9 cellular contexts compared by ENCODE assay signal in genomic region chr13:110916671-110917142, GRCh38. TPM values are rescaled to one million over a fixed set of nuclear protein-coding genes. Genes with fewer than 3 reads are reported as not detected.
DNase-seq lines count a peak whose midpoint lies in the region; ATAC-seq and TF ChIP-seq lines count a peak whose summit lies in the region.
"Had no signal": no experiment of that assay in that cellular context is flagged by ENCODE, and none has a peak within 500 bp of the region (broad histone marks: within the 10 kb centered on the region; RNA-seq: fewer than 3 reads in every experiment).

No MANE protein-coding gene starts in this region.

- POLR2A ChIA-PET in AG04449 (lab: Yijun Ruan, JAX) = interaction anchor here (0.6 kb wide), 1 partner anchor 294 kb away, joined by 4 read pairs; no protein-coding TSS in a partner anchor

- H3K27me3 ChIP-seq in muscle layer of colon (ENCODE audit: control insufficient read depth in 1 of 2, insufficient read depth in 2 of 2, low read length in 2 of 2) = no peaks in the 10 kb centered on the region
- no peaks in the 10 kb centered on the region for H3K27me3 ChIP-seq in aorta (ENCODE audit: control insufficient read depth in 1 of 2, insufficient read depth in 2 of 2, low read length in 1 of 2)

- H3K4me3 Mint-ChIP-seq in brain = peak overlapping the region; percentile 86 to 92 (median 89)

- H3K36me3 ChIP-seq in muscle layer of colon (ENCODE audit: insufficient read depth, low read length) (no peaks in the 10 kb centered on the region), aorta (ENCODE audit: control insufficient read depth in 1 of 2, insufficient read depth in 2 of 2, low read length in 1 of 2) (no peaks in the 10 kb centered on the region)

- H3K27ac Mint-ChIP-seq in brain = peak overlapping the region in 3 of 5 experiments; percentile 3 to 99 (median 97)

- peaks cover 54% of the 10 kb centered on the region for H3K4me1 Mint-ChIP-seq in brain

- H3K9ac ChIP-seq in muscle layer of colon (ENCODE audit: low read length) = no peak overlapping the region

- peaks cover 13% of the 10 kb centered on the region for H3K27me3 Mint-ChIP-seq in brain

- 80 to 90% methylated on average over 5 of the region's 5 CpGs for WGBS in aorta, 2 donors

- CTCF ChIA-PET in AG04449 (lab: Yijun Ruan, JAX) = interaction anchor here (1.2 kb wide), 1 partner anchor 265 kb away, joined by 3 read pairs; no protein-coding TSS in a partner anchor

- H3K4me1 ChIP-seq in muscle layer of colon (ENCODE audit: insufficient read depth, low read length) (peaks cover 20% of the 10 kb centered on the region), aorta (ENCODE audit: control insufficient read depth in 1 of 2, insufficient read depth in 2 of 2, low read length in 2 of 2) (peaks cover 3 to 4% of the 10 kb centered on the region in 2 donors)

- intact Hi-C loops in aorta (cut with DNase I) = loop anchor here (5.0 to 10.0 kb wide), 3 partner anchors 91 to 368 kb away; no protein-coding TSS in a partner anchor

- peak overlapping the region; percentile 99 for H3K27ac ChIP-seq in muscle layer of colon (ENCODE audit: low read depth, low read length)
- H3K27ac ChIP-seq in aorta (ENCODE audit: low read depth in 1 of 2, low read length in 2 of 2) = no peak overlapping the region

- H3K36me3 Mint-ChIP-seq in brain = no peaks in the 10 kb centered on the region

- H3K4me3 ChIP-seq in AG04449 (ENCODE audit: low read depth, low read length) (peak overlapping the region; percentile 10; the same call in 1 of the 2 replicates), muscle layer of colon (ENCODE audit: low read depth in 1 of 2, low read length in 2 of 2) (no peak overlapping the region), aorta (ENCODE audit: low read length in 2 of 2) (no peak overlapping the region)

- TF ChIP-seq CTCF in AG04449 (IDR thresholded peaks at IDR 0.05; ENCODE audit: insufficient read depth, low read length, missing control alignments) = no peak
- TF ChIP-seq CTCF in brain (conservative IDR thresholded peaks at IDR 0.05) = no peak

- ATAC-seq in aorta (ENCODE audit: low FRiP score) (no peak), HG03565 (IDR thresholded peaks at IDR 0.05; ENCODE audit: unreplicated experiment) (no peak)
- ATAC-seq: stimulated activated naive CD8-positive, alpha-beta T cell treated with anti-CD3 and anti-CD28 coated beads, Interleukin-15, Interleukin-2, amounts not matched to agents 100 U/mL and 50 U/mL, for 24 hours had no signal

- no peaks in the 10 kb centered on the region for H3K9me3 ChIP-seq in muscle layer of colon (ENCODE audit: low read length)
- no peaks in the 10 kb centered on the region for H3K9me3 ChIP-seq in aorta (ENCODE audit: control insufficient read depth, low read length)

- peaks cover 0 to 4% (median 0%) of the 10 kb centered on the region in 5 experiments for H3K9me3 Mint-ChIP-seq in brain

- DNase-seq in AG04449 (ENCODE audit: low read depth, low spot score) = peak; percentile 71
- DNase-seq in HS-5 (ENCODE audit: low read depth) = peak; percentile 20
- no peak for DNase-seq in aorta
- no peak for DNase-seq in NK-92 treated with Interleukin-12 subunit alpha and Interleukin-12 subunit beta, amount 100 ng/mL, for 24 hours (lab: John Stamatoyannopoulos, UW)
- no peak for DNase-seq in NCI-H1436 (lab: John Stamatoyannopoulos, UW)
- DNase-seq: stimulated activated naive CD8-positive, alpha-beta T cell treated with anti-CD3 and anti-CD28 coated beads, Interleukin-15, Interleukin-2, amounts not matched to agents 100 U/mL and 50 U/mL, for 24 hours had no signal

RNA-seq across cellular contexts. Expression of gene ANKRD10, which starts 1.8 kb away (rescaled TPM):
- polyA plus RNA-seq in brain (ENCODE audit: insufficient read depth, low read depth, low replicate concordance) = 52.5 TPM
- 100 to 1,000 TPM; 184 to 275 TPM for total RNA-seq in aorta
- polyA plus RNA-seq in aorta = 100 to 1,000 TPM in 1 of 2 donors, 10 to 100 TPM in 1; 44.1 to 153 TPM

Comparison
In these comparisons a context has a peak if more than half of its experiments do, and no peak if none do; other contexts are left out.
1. DNase-seq: peak in AG04449 (single experiment) and HS-5 (single experiment); none in aorta (0 of 2), NK-92 treated with Interleukin-12 subunit alpha and Interleukin-12 subunit beta, amount 100 ng/mL, for 24 hours (single experiment) and NCI-H1436 (single experiment).